11 cellular contexts compared by ENCODE assay signal in genomic region chr7:97006951-97007861, GRCh38. TPM values are rescaled to one million over a fixed set of nuclear protein-coding genes. Genes with fewer than 3 reads are reported as not detected.
A peak's percentile ranks its signal among the peaks of the same experiment; 100 is the strongest.
DNase-seq lines count a peak whose midpoint lies in the region; ATAC-seq and TF ChIP-seq lines count a peak whose summit lies in the region.
"Had no signal": no experiment of that assay in that cellular context is flagged by ENCODE, and none has a peak within 500 bp of the region (broad histone marks: within the 10 kb centered on the region; RNA-seq: fewer than 3 reads in every experiment).

No MANE protein-coding gene starts in this region.

- H3F3A ChIP-seq in neural cell (ENCODE audit: insufficient read depth, low read length, poor library complexity, severe bottlenecking) = peaks cover 14% of the 10 kb centered on the region

- no peak for TF ChIP-seq CTCF in CD8-positive, alpha-beta T cell (IDR thresholded peaks at IDR 0.05)
- no peak for TF ChIP-seq CTCF in HEK293 (tag by site-specific recombination; IDR thresholded peaks at IDR 0.05)
- TF ChIP-seq CTCF in neural cell (IDR thresholded peaks at IDR 0.05; ENCODE audit: poor library complexity, severe bottlenecking) = no peak

- peak overlapping the region; percentile 100 for H3K4me2 ChIP-seq in neural cell (ENCODE audit: low read length)

- no peak overlapping the region for H3K4me3 ChIP-seq in CD8-positive, alpha-beta T cell (ENCODE audit: low read depth, low read length)
- H3K4me3 ChIP-seq in HEK293 (ENCODE audit: low read depth, low read length) = peak overlapping the region; percentile 44; the same call in 1 of the 2 replicates
- peak overlapping the region; percentile 87 for H3K4me3 ChIP-seq in neural cell (ENCODE audit: low read length)

- no peak for TF ChIP-seq RAD21 in neural cell (conservative IDR thresholded peaks at IDR 0.05)

- peaks cover 52% of the 10 kb centered on the region for H3K27me3 ChIP-seq in CD8-positive, alpha-beta T cell (ENCODE audit: insufficient read depth, low read length)
- H3K27me3 ChIP-seq in neural cell (ENCODE audit: insufficient read depth, low read depth, low read length) = peaks cover 14% of the 10 kb centered on the region

- H3K27ac ChIP-seq in CD8-positive, alpha-beta T cell (ENCODE audit: low read depth, low read length) = no peak overlapping the region
- H3K27ac ChIP-seq in HEK293 (ENCODE audit: extremely low read depth, low read depth, low read length) (peak overlapping the region; percentile 84; the same call in 1 of the 2 replicates), neural cell (ENCODE audit: low read length) (peak overlapping the region; percentile 100)
- H3K27ac ChIP-seq: skin epidermis had no signal

- no peak overlapping the region for H3K27ac Mint-ChIP-seq in CD8-positive, alpha-beta T cell
- no peak overlapping the region for H3K27ac Mint-ChIP-seq in central memory CD8-positive, alpha-beta T cell (ENCODE audit: low read depth)

- peaks cover 8% of the 10 kb centered on the region for H4K20me1 ChIP-seq in neural cell (ENCODE audit: insufficient read depth)

- ATAC-seq in CD8-positive, alpha-beta T cell = no peak
- no peak for ATAC-seq in central memory CD8-positive, alpha-beta T cell (replicated peaks; ENCODE audit: extremely low read depth, poor library complexity, severe bottlenecking)
- ATAC-seq in GM19035 (IDR thresholded peaks at IDR 0.05; ENCODE audit: unreplicated experiment) = no peak

- H3K36me3 Mint-ChIP-seq in CD8-positive, alpha-beta T cell = no peaks in the 10 kb centered on the region
- peaks cover 6% of the 10 kb centered on the region for H3K36me3 Mint-ChIP-seq in central memory CD8-positive, alpha-beta T cell (ENCODE audit: insufficient read depth)

- POLR2A ChIA-PET in CD8-positive, alpha-beta T cell (lab: Charles Lee) = no interaction called here
- POLR2A ChIA-PET in HEK293 (lab: Yijun Ruan, JAX) = interaction anchor here (2.7 to 2.9 kb wide), 2 partner anchors 9 to 17 kb away, joined by 13 to 44 read pairs; partner anchors contain the start of gene DLX5

- peak overlapping the region; percentile 99 for H3K9ac ChIP-seq in neural cell (ENCODE audit: low read length)

- peaks cover 79% of the 10 kb centered on the region for H3K27me3 Mint-ChIP-seq in CD8-positive, alpha-beta T cell (ENCODE audit: low read depth)
- H3K27me3 Mint-ChIP-seq in central memory CD8-positive, alpha-beta T cell = peaks cover 92% of the 10 kb centered on the region

- H3K4me1 ChIP-seq in CD8-positive, alpha-beta T cell (ENCODE audit: insufficient read depth, low read length) = peaks cover 13% of the 10 kb centered on the region
- H3K4me1 ChIP-seq in HEK293 (ENCODE audit: control insufficient read depth, insufficient read depth, low read length) = peaks cover 3% of the 10 kb centered on the region; the same call in 1 of the 2 replicates

- H3K4me3 Mint-ChIP-seq in CD8-positive, alpha-beta T cell = peak overlapping the region; percentile 79
- H3K4me3 Mint-ChIP-seq in central memory CD8-positive, alpha-beta T cell = peak overlapping the region; percentile 74

- peaks cover 25% of the 10 kb centered on the region for H3K4me1 Mint-ChIP-seq in CD8-positive, alpha-beta T cell (ENCODE audit: low read depth)
- peaks cover 11% of the 10 kb centered on the region for H3K4me1 Mint-ChIP-seq in central memory CD8-positive, alpha-beta T cell

- intact Hi-C loops in CD8-positive, alpha-beta T cell (cut with DNase I, micrococcal nuclease) = no loop called here

- TF ChIP-seq EP300 in neural cell (conservative IDR thresholded peaks at IDR 0.05; ENCODE audit: poor library complexity, severe bottlenecking) = no peak

- no peaks in the 10 kb centered on the region for H3K9me3 Mint-ChIP-seq in CD8-positive, alpha-beta T cell
- no peaks in the 10 kb centered on the region for H3K9me3 Mint-ChIP-seq in central memory CD8-positive, alpha-beta T cell

- no peak overlapping the region for H2AFZ ChIP-seq in neural cell (ENCODE audit: low read depth, low read length)

- no peaks in the 10 kb centered on the region for H3K36me3 ChIP-seq in CD8-positive, alpha-beta T cell (ENCODE audit: insufficient read depth, low read length)
- H3K36me3 ChIP-seq in HEK293 (ENCODE audit: control insufficient read depth in 2 of 2, insufficient read depth in 1 of 2, low read length in 2 of 2) = peaks cover 15 to 24% of the 10 kb centered on the region in 2 experiments
- H3K36me3 ChIP-seq in neural cell (ENCODE audit: insufficient read depth, low read length) = peaks cover 11% of the 10 kb centered on the region

- H3K79me2 ChIP-seq in neural cell (replicated peaks; ENCODE audit: insufficient read depth, low read length) = peaks cover 87% of the 10 kb centered on the region

- no peak for DNase-seq in CD8-positive, alpha-beta T cell
- DNase-seq in central memory CD8-positive, alpha-beta T cell (ENCODE audit: low spot score in 2 of 2) = no peak
- no peak for DNase-seq in KG1 (lab: John Stamatoyannopoulos, UW)
- DNase-seq in NCI-H128 (lab: John Stamatoyannopoulos, UW; ENCODE audit: unreplicated experiment) = no peak
- DNase-seq in LoVo (ENCODE audit: low spot score) = no peak

- no peaks in the 10 kb centered on the region for H3K9me2 ChIP-seq in neural cell (ENCODE audit: insufficient read depth, low read length)

- CTCF ChIA-PET in CD8-positive, alpha-beta T cell (lab: Charles Lee) = no interaction called here
- CTCF ChIA-PET in HEK293 (lab: Yijun Ruan, JAX) = interaction anchor here (0.6 to 4.8 kb wide), 4 partner anchors 9 to 58 kb away, joined by 3 to 19 read pairs (median 5); no protein-coding TSS in a partner anchor

- H3K9me3 ChIP-seq in CD8-positive, alpha-beta T cell (ENCODE audit: low read length) = no peaks in the 10 kb centered on the region
- no peaks in the 10 kb centered on the region for H3K9me3 ChIP-seq in HEK293 (ENCODE audit: control insufficient read depth, insufficient read depth, low read depth, low read length)
- H3K9me3 ChIP-seq in neural cell (ENCODE audit: low read length) = no peaks in the 10 kb centered on the region

TF ChIP-seq in HEK293, 187 proteins besides CTCF, POLR2A, EP300 and RAD21 (continues in another document):
- no peak for TF ChIP-seq ZNF501 (tag by site-specific recombination; IDR thresholded peaks at IDR 0.05)
- no peak for TF ChIP-seq ZNF239 (tag by site-specific recombination; IDR thresholded peaks at IDR 0.05)
- no peak for TF ChIP-seq ZNF48 (tag by site-specific recombination; IDR thresholded peaks at IDR 0.05)
- no peak for TF ChIP-seq ZNF274 (IDR thresholded peaks at IDR 0.05; ENCODE audit: low read length)
- TF ChIP-seq ZNF274 (tag by site-specific recombination; IDR thresholded peaks at IDR 0.05; ENCODE audit: borderline replicate concordance) = no peak
- no peak for TF ChIP-seq KLF7 (tag by site-specific recombination; IDR thresholded peaks at IDR 0.05; ENCODE audit: borderline replicate concordance)
- TF ChIP-seq ZNF280C (tag by site-specific recombination; IDR thresholded peaks at IDR 0.05) = no peak
- TF ChIP-seq GFI1B (tag by site-specific recombination; IDR thresholded peaks at IDR 0.05) = no peak

TF ChIP-seq in neural cell, 6 proteins besides CTCF, POLR2A, EP300 and RAD21:
- TF ChIP-seq EZH2 (IDR thresholded peaks at IDR 0.05; ENCODE audit: borderline replicate concordance, insufficient read depth, low read length, poor library complexity, severe bottlenecking) (no peak), TAF1 (IDR thresholded peaks at IDR 0.05; ENCODE audit: low read depth) (peak; percentile 3), POLR2AphosphoS5 (IDR thresholded peaks at IDR 0.05) (peak; percentile 5), SMC3 (conservative IDR thresholded peaks at IDR 0.05; ENCODE audit: poor library complexity) (no peak), MXI1 (conservative IDR thresholded peaks at IDR 0.05; ENCODE audit: poor library complexity, severe bottlenecking) (peak; percentile 9)
- TF ChIP-seq, protein P1, sequence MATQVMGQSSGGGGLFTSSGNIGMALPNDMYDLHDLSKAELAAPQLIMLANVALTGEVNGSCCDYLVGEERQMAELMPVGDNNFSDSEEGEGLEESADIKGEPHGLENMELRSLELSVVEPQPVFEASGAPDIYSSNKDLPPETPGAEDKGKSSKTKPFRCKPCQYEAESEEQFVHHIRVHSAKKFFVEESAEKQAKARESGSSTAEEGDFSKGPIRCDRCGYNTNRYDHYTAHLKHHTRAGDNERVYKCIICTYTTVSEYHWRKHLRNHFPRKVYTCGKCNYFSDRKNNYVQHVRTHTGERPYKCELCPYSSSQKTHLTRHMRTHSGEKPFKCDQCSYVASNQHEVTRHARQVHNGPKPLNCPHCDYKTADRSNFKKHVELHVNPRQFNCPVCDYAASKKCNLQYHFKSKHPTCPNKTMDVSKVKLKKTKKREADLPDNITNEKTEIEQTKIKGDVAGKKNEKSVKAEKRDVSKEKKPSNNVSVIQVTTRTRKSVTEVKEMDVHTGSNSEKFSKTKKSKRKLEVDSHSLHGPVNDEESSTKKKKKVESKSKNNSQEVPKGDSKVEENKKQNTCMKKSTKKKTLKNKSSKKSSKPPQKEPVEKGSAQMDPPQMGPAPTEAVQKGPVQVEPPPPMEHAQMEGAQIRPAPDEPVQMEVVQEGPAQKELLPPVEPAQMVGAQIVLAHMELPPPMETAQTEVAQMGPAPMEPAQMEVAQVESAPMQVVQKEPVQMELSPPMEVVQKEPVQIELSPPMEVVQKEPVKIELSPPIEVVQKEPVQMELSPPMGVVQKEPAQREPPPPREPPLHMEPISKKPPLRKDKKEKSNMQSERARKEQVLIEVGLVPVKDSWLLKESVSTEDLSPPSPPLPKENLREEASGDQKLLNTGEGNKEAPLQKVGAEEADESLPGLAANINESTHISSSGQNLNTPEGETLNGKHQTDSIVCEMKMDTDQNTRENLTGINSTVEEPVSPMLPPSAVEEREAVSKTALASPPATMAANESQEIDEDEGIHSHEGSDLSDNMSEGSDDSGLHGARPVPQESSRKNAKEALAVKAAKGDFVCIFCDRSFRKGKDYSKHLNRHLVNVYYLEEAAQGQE (IDR thresholded peaks at IDR 0.05; ENCODE audit: borderline replicate concordance) = peak; percentile 89

RNA-seq across cellular contexts. Expression of gene DLX6, which starts 1.9 kb away (rescaled TPM):
- total RNA-seq in CD8-positive, alpha-beta T cell = not detected
- 53.6 and 58.8 TPM in 2 replicates for polyA plus RNA-seq in neural cell
- polyA minus RNA-seq in neural cell = 94.0 and 104 TPM in 2 replicates
- total RNA-seq: liver had no signal
- polyA plus RNA-seq: adipose tissue, liver had no signal

RNA-seq across cellular contexts. Expression of gene DLX5, which starts 17.4 kb away (rescaled TPM):
- total RNA-seq in CD8-positive, alpha-beta T cell = not detected
- polyA plus RNA-seq in neural cell = 40.5 and 44.6 TPM in 2 replicates
- polyA minus RNA-seq in neural cell = 61.4 and 76.9 TPM in 2 replicates
- total RNA-seq: liver had no signal
- polyA plus RNA-seq: liver had no signal
